Comparison of ENCODE assay signal across 1 cellular context in the genomic region with DNA sequence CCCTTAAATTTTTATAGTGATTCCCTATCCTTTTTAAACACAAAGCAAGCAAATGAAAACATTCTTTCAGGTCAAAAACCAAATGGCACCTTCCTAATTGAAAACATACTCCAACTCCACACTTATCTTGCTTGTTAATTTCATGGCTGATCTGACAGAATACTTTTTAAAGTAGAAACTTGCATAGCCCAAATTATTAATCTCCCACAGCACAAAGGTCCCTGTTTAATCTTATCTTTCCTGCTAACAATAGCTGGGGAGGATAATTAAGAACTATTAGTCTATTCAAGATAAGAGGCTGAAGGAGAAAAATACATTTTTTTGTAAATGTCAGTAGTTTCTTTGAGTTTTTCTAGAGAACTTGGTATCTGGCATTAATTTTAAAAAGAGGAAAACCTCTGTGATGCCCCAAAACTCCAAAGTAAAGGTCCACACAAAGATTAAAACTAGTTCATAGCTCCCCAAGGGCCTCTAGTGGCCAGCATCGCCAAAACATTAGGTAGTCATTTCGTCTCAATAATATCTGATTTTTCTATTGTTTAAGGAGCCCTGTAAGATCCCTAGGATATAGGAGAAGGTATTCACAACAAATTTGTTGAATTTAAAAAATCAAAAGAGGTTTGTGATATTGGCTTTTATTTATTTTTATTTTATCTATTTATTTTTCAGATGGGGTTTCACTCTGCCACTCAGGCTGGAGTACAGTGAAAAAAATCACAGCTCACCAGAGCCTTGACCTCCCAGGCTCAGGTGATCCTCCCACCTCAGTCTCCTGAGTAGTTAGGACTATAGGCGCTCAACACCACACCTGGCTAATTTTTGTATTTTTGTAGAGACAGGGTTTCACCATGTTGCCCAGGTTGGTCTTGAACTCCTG.
TF ChIP-seq lines count a peak whose summit lies in the region.

No MANE protein-coding gene starts in this region.

TF ChIP-seq in GM23338, 12 proteins besides CTCF, POLR2A, EP300 and RAD21 (continued from another document):
- TF ChIP-seq REST (IDR thresholded peaks at IDR 0.05; ENCODE audit: unreplicated experiment) (no peak), EZH2 (IDR thresholded peaks at IDR 0.05; ENCODE audit: low read depth, unreplicated experiment) (no peak), ZNF114 (CRISPR knock-in tag; IDR thresholded peaks at IDR 0.05) (no peak), STAT1 (IDR thresholded peaks at IDR 0.05; ENCODE audit: unreplicated experiment) (no peak), EZH2phosphoT487 (IDR thresholded peaks at IDR 0.05; ENCODE audit: unreplicated experiment) (no peak), JUNB (IDR thresholded peaks at IDR 0.05; ENCODE audit: unreplicated experiment) (no peak), POLR2AphosphoS5 (IDR thresholded peaks at IDR 0.05; ENCODE audit: low read depth) (no peak)
- TF ChIP-seq, protein P1, sequence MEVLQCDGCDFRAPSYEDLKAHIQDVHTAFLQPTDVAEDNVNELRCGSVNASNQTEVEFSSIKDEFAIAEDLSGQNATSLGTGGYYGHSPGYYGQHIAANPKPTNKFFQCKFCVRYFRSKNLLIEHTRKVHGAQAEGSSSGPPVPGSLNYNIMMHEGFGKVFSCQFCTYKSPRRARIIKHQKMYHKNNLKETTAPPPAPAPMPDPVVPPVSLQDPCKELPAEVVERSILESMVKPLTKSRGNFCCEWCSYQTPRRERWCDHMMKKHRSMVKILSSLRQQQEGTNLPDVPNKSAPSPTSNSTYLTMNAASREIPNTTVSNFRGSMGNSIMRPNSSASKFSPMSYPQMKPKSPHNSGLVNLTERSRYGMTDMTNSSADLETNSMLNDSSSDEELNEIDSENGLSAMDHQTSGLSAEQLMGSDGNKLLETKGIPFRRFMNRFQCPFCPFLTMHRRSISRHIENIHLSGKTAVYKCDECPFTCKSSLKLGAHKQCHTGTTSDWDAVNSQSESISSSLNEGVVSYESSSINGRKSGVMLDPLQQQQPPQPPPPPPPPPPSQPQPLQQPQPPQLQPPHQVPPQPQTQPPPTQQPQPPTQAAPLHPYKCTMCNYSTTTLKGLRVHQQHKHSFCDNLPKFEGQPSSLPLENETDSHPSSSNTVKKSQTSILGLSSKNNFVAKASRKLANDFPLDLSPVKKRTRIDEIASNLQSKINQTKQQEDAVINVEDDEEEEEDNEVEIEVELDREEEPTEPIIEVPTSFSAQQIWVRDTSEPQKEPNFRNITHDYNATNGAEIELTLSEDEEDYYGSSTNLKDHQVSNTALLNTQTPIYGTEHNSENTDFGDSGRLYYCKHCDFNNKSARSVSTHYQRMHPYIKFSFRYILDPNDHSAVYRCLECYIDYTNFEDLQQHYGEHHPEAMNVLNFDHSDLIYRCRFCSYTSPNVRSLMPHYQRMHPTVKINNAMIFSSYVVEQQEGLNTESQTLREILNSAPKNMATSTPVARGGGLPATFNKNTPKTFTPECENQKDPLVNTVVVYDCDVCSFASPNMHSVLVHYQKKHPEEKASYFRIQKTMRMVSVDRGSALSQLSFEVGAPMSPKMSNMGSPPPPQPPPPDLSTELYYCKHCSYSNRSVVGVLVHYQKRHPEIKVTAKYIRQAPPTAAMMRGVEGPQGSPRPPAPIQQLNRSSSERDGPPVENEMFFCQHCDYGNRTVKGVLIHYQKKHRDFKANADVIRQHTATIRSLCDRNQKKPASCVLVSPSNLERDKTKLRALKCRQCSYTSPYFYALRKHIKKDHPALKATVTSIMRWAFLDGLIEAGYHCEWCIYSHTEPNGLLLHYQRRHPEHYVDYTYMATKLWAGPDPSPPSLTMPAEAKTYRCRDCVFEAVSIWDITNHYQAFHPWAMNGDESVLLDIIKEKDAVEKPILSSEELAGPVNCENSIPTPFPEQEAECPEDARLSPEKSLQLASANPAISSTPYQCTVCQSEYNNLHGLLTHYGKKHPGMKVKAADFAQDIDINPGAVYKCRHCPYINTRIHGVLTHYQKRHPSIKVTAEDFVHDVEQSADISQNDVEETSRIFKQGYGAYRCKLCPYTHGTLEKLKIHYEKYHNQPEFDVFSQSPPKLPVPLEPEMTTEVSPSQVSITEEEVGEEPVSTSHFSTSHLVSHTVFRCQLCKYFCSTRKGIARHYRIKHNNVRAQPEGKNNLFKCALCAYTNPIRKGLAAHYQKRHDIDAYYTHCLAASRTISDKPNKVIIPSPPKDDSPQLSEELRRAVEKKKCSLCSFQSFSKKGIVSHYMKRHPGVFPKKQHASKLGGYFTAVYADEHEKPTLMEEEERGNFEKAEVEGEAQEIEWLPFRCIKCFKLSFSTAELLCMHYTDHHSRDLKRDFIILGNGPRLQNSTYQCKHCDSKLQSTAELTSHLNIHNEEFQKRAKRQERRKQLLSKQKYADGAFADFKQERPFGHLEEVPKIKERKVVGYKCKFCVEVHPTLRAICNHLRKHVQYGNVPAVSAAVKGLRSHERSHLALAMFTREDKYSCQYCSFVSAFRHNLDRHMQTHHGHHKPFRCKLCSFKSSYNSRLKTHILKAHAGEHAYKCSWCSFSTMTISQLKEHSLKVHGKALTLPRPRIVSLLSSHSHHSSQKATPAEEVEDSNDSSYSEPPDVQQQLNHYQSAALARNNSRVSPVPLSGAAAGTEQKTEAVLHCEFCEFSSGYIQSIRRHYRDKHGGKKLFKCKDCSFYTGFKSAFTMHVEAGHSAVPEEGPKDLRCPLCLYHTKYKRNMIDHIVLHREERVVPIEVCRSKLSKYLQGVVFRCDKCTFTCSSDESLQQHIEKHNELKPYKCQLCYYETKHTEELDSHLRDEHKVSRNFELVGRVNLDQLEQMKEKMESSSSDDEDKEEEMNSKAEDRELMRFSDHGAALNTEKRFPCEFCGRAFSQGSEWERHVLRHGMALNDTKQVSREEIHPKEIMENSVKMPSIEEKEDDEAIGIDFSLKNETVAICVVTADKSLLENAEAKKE (CRISPR knock-in tag; IDR thresholded peaks at IDR 0.05) = no peak
- TF ChIP-seq, protein P2, sequence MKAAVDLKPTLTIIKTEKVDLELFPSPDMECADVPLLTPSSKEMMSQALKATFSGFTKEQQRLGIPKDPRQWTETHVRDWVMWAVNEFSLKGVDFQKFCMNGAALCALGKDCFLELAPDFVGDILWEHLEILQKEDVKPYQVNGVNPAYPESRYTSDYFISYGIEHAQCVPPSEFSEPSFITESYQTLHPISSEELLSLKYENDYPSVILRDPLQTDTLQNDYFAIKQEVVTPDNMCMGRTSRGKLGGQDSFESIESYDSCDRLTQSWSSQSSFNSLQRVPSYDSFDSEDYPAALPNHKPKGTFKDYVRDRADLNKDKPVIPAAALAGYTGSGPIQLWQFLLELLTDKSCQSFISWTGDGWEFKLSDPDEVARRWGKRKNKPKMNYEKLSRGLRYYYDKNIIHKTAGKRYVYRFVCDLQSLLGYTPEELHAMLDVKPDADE (IDR thresholded peaks at IDR 0.05) = no peak
